In genomic region chr12:49803693-49804450, GRCh38 we compare ENCODE assay signal across 1 cellular context.
TF ChIP-seq lines count a peak whose summit lies in the region.

No MANE protein-coding gene starts in this region.

TF ChIP-seq in GM12878, 131 proteins besides CTCF, POLR2A, EP300 and RAD21 (continued from another document):
- TF ChIP-seq MAX (IDR thresholded peaks at IDR 0.05; ENCODE audit: low read depth, low read length) (no peak), CEBPB (IDR thresholded peaks at IDR 0.05; ENCODE audit: borderline replicate concordance in 1 of 2, low read depth in 2 of 2, low read length in 2 of 2) (no peak), MEF2A (IDR thresholded peaks at IDR 0.05; ENCODE audit: insufficient read depth, low read depth, low read length) (no peak), PAX5 (IDR thresholded peaks at IDR 0.05; ENCODE audit: borderline replicate concordance, low read depth, low read length) (no peak)
